In genomic region chr7:48938539-48938938, GRCh38 we compare ENCODE assay signal across 17 cellular contexts. TPM values are rescaled to one million over a fixed set of nuclear protein-coding genes. Genes with fewer than 3 reads are reported as not detected.
DNase-seq lines count a peak whose midpoint lies in the region; ATAC-seq and TF ChIP-seq lines count a peak whose summit lies in the region.
"Had no signal": no experiment of that assay in that cellular context is flagged by ENCODE, and none has a peak within 500 bp of the region (broad histone marks: within the 10 kb centered on the region; RNA-seq: fewer than 3 reads in every experiment).

No MANE protein-coding gene starts in this region.

- peaks cover 29% of the 10 kb centered on the region for H3K9me3 Mint-ChIP-seq in HFFc6
- H3K9me3 Mint-ChIP-seq: activated CD8-positive, alpha-beta T cell treated with anti-CD3 and anti-CD28 coated beads for 36 hours; activated T-helper 2 cell treated with anti-CD3 and anti-CD28 coated beads, Interferon-gamma antibody, Interleukin-2, Interleukin-4, amounts not matched to agents 10 μg/mL and 5 μg/mL and 100 μg/mL, durations not matched to agents 14 hours and 24 hours and 36 hours; brain; CD8-positive, alpha-beta T cell; type B pancreatic cell had no signal

- H3K9me3 ChIP-seq in gastrocnemius medialis (no peaks in the 10 kb centered on the region), ascending aorta (no peaks in the 10 kb centered on the region)
- H3K9me3 ChIP-seq: heart right ventricle, SJCRH30 had no signal

- no peaks in the 10 kb centered on the region for H3K4me1 ChIP-seq in gastrocnemius medialis
- H3K4me1 ChIP-seq in ascending aorta: no peaks in the 10 kb centered on the region
- H3K4me1 ChIP-seq: heart right ventricle, SJCRH30 had no signal

- H3K27me3 ChIP-seq in gastrocnemius medialis (no peaks in the 10 kb centered on the region), ascending aorta (no peaks in the 10 kb centered on the region)
- H3K27me3 ChIP-seq: heart right ventricle, SJCRH30 had no signal

- H3K27ac ChIP-seq in gastrocnemius medialis: no peak overlapping the region
- H3K27ac ChIP-seq in ascending aorta: no peak overlapping the region
- no peak overlapping the region for H3K27ac ChIP-seq in coronary artery
- no peak overlapping the region for H3K27ac ChIP-seq in caudate nucleus (ENCODE audit: low read depth, low read length)
- H3K27ac ChIP-seq: heart right ventricle, SJCRH30 had no signal

- TF ChIP-seq POLR2A in gastrocnemius medialis (IDR thresholded peaks at IDR 0.05): no peak

- ATAC-seq in gastrocnemius medialis: no peak
- ATAC-seq: activated CD8-positive, alpha-beta T cell treated with anti-CD3 and anti-CD28 coated beads for 36 hours; CD8-positive, alpha-beta T cell had no signal

- in situ Hi-C loops in gastrocnemius medialis (cut with MboI; ENCODE audit: low sequenced_read_pairs in 4 of 4): no loop called here

- H3K36me3 ChIP-seq in gastrocnemius medialis (no peaks in the 10 kb centered on the region), ascending aorta (no peaks in the 10 kb centered on the region)
- H3K36me3 ChIP-seq: heart right ventricle, SJCRH30 had no signal

- H3K4me3 Mint-ChIP-seq in HFFc6: no peak overlapping the region
- H3K4me3 Mint-ChIP-seq: activated CD8-positive, alpha-beta T cell treated with anti-CD3 and anti-CD28 coated beads for 36 hours; brain; CD8-positive, alpha-beta T cell; type B pancreatic cell had no signal

- no peak overlapping the region for H3K27ac Mint-ChIP-seq in HFFc6
- H3K27ac Mint-ChIP-seq: activated CD8-positive, alpha-beta T cell treated with anti-CD3 and anti-CD28 coated beads for 36 hours; activated T-helper 2 cell treated with anti-CD3 and anti-CD28 coated beads, Interferon-gamma antibody, Interleukin-2, Interleukin-4, amounts not matched to agents 10 μg/mL and 5 μg/mL and 100 μg/mL, durations not matched to agents 14 hours and 24 hours and 36 hours; CD8-positive, alpha-beta T cell; type B pancreatic cell had no signal

- H3K4me1 Mint-ChIP-seq in HFFc6 (ENCODE audit: low read depth): no peaks in the 10 kb centered on the region

- intact Hi-C loops in gastrocnemius medialis (cut with DNase I; ENCODE audit: low total_unique reads) (no loop called here), ascending aorta (cut with DNase I) (no loop called here)

- no peaks in the 10 kb centered on the region for H3K27me3 Mint-ChIP-seq in HFFc6 (ENCODE audit: insufficient read depth)
- H3K27me3 Mint-ChIP-seq: activated CD8-positive, alpha-beta T cell treated with anti-CD3 and anti-CD28 coated beads for 36 hours; brain; type B pancreatic cell had no signal

- no peak for TF ChIP-seq CTCF in HFFc6 (IDR thresholded peaks at IDR 0.05)
- no peak for TF ChIP-seq CTCF in gastrocnemius medialis (IDR thresholded peaks at IDR 0.05 in 4 of 5, conservative IDR thresholded peaks at IDR 0.05 in 1 of 5)
- no peak for TF ChIP-seq CTCF in ascending aorta (IDR thresholded peaks at IDR 0.05)
- no peak for TF ChIP-seq CTCF in coronary artery (IDR thresholded peaks at IDR 0.05)

- DNase-seq in HFFc6 (peak; percentile 0), T1000 (lab: John Stamatoyannopoulos, UW) (peak; percentile 53), foreskin melanocyte (peak; percentile 83), gastrocnemius medialis (peak; percentile 2 to 16), ascending aorta (ENCODE audit: low spot score in 2 of 2) (no peak), coronary artery (ENCODE audit: low spot score) (no peak), caudate nucleus (lab: John Stamatoyannopoulos, UW) (no peak)
- DNase-seq: activated CD8-positive, alpha-beta T cell treated with anti-CD3 and anti-CD28 coated beads for 36 hours; CD8-positive, alpha-beta T cell; NCI-H1048; NCI-H2171 treated with DMSO at 0.1 percent for 48 hours; SJCRH30; stimulated activated CD4-positive, alpha-beta T cell treated with anti-CD3 and anti-CD28 coated beads, Interleukin-1b, Interleukin-23, amount 100 ng/mL, for 48 hours had no signal

- H3K36me3 Mint-ChIP-seq in HFFc6 (ENCODE audit: low read depth): no peaks in the 10 kb centered on the region
- H3K36me3 Mint-ChIP-seq: brain; CD8-positive, alpha-beta T cell; type B pancreatic cell had no signal

- H3K4me3 ChIP-seq in gastrocnemius medialis (no peak overlapping the region), ascending aorta (no peak overlapping the region), coronary artery (no peak overlapping the region)
- H3K4me3 ChIP-seq: heart right ventricle, SJCRH30 had no signal

RNA-seq across cellular contexts. Expression of gene CDC14C, which starts 14.2 kb away (rescaled TPM):
- total RNA-seq in HFFc6 (2021; fragmentation: NEBNext Ultra II Directional; extraction: Animal tissue kit (Norgen Biotek cat#: 25700)): under 1 TPM in 3 of 6 experiments, not detected in 3; 0.09 to 0.31 (median 0.14) TPM
- total RNA-seq in gastrocnemius medialis: not detected
- not detected for total RNA-seq in ascending aorta
- total RNA-seq: activated CD8-positive, alpha-beta T cell treated with anti-CD3 and anti-CD28 coated beads for 36 hours; activated T-helper 2 cell treated with anti-CD3 and anti-CD28 coated beads, Interferon-gamma antibody, Interleukin-2, Interleukin-4, amounts not matched to agents 10 μg/mL and 5 μg/mL and 100 μg/mL, durations not matched to agents 14 hours and 24 hours and 36 hours; CD8-positive, alpha-beta T cell; heart right ventricle; SJCRH30 had no signal

Comparison
In these comparisons a context has a peak if more than half of its experiments do, and no peak if none do; other contexts are left out.
1. DNase-seq: peak in HFFc6 (single experiment), T1000 (single experiment), foreskin melanocyte (single experiment) and gastrocnemius medialis (2 of 2); none in ascending aorta (0 of 2), coronary artery (single experiment) and caudate nucleus (0 of 61).